In the genomic region with DNA sequence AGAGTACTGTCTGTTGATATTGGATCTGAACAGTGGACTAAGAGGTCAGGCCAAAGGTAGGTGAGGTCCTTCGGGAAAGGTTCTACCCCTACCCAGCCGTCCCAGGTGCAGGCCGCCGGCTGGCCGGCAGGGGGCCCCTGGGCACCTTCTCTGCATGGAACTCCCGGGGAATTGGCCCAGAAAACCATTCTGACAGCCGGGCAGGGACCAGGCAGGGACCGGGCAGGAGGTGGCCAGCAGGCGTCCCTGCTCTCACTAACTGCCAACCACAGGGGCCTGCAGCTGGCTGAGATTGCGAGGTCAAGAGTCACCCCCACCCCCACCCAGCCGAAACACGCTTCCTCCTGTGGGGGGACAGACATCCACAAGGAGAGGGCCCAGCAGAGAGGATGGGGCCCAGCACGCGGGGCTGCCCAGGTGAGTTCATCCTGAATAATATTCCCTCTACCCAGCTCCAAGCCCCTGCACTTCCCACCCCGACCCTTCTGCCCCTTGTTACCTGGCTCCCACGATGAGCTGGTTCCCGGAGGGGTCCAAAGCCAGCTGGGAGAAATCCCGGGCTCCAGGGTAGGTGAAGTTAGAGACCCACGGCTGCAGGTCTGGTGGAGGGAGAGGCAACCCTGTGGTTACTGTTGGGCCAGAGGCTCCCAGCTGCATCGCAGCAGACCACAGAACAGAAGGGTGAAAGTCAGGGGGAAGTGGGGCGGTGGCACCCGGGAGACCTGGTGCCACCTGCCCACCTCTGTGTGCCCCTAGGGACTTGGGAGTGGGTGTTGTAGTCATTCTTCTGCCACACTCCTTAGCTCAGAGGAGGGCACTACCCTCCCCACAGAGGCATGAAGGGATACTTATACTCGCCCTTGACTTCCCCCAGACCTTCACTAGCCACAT, we compare ENCODE assay signal across 8 cellular contexts.
DNase-seq lines count a peak whose midpoint lies in the region; ATAC-seq and TF ChIP-seq lines count a peak whose summit lies in the region.

No MANE protein-coding gene starts in this region.

- H3K36me3 ChIP-seq in WERI-Rb-1 (no peaks in the 10 kb centered on the region), mucosa of descending colon (ENCODE audit: low read depth) (no peaks in the 10 kb centered on the region), transverse colon (no peaks in the 10 kb centered on the region)

- intact Hi-C loops in mucosa of descending colon (cut with DNase I, micrococcal nuclease) = no loop called here
- intact Hi-C loops in transverse colon (cut with DNase I; ENCODE audit: low total_unique reads) = loop anchor here (10.0 kb wide), 1 partner anchor 82 kb away; a partner anchor contains a TSS

- in situ Hi-C loops in transverse colon (cut with MboI; ENCODE audit: low pct_ligation_motif_present in 1 of 4, low pct_unique_long_range_greater_than_20kb in 1 of 4, low sequenced_read_pairs in 3 of 4) = loop anchor here in 2 of 4 donors (25.0 kb wide), 1 partner anchor 319 kb away; no protein-coding TSS in a partner anchor

- no peak for TF ChIP-seq EP300 in transverse colon (IDR thresholded peaks at IDR 0.05; ENCODE audit: low read depth)

- TF ChIP-seq CTCF in 22Rv1 (IDR thresholded peaks at IDR 0.05) (peak; percentile 95), GM10248 (IDR thresholded peaks at IDR 0.05; ENCODE audit: control extremely low read depth, extremely low read depth, low read depth, missing control alignments) (peak; percentile 78), WERI-Rb-1 (IDR thresholded peaks at IDR 0.05; ENCODE audit: low read depth, low read length) (peak; percentile 94), mucosa of descending colon (IDR thresholded peaks at IDR 0.05) (peak; percentile 78), transverse colon (IDR thresholded peaks at IDR 0.05) (peak; percentile 83 to 91 (median 86))

- H3K4me1 ChIP-seq in mucosa of descending colon (ENCODE audit: low read depth) (no peaks in the 10 kb centered on the region), transverse colon (peaks cover 0 to 5% (median 1%) of the 10 kb centered on the region in 4 donors)

- DNase-seq in GM10248 (ENCODE audit: extremely low spot score) (peak; percentile 75), MV-4-11 (lab: John Stamatoyannopoulos, UW) (peak; percentile 3), WERI-Rb-1 (peak; percentile 91), epithelial cell of prostate (ENCODE audit: low read depth, low spot score) (no peak), mucosa of descending colon (peak in 2 of 3 donors; percentile 75 to 76), transverse colon (peak; percentile 56), T-helper 9 cell (no peak)

- H3K4me3 ChIP-seq in WERI-Rb-1 (ENCODE audit: low read depth, low read length) (no peak overlapping the region), mucosa of descending colon (no peak overlapping the region), transverse colon (no peak overlapping the region)

- CTCF ChIA-PET in GM10248 (lab: Yijun Ruan, JAX) = interaction anchor here (0.6 to 3.0 kb wide), 34 partner anchors 9 to 616 kb away, joined by 3 to 21 read pairs (median 4); a partner anchor contains a TSS

- POLR2A ChIA-PET in GM10248 (lab: Yijun Ruan, JAX) = no interaction called here

- 58 to 80% methylated on average over 1 to 21 of the region's 23 CpGs for WGBS in transverse colon (ENCODE audit: low coverage in 1 of 2), 2 donors

- peak; percentile 82 for ATAC-seq in mucosa of descending colon

- H3K27ac ChIP-seq in 22Rv1 = no peak overlapping the region
- peak overlapping the region; percentile 28 for H3K27ac ChIP-seq in WERI-Rb-1
- H3K27ac ChIP-seq in epithelial cell of prostate = peak overlapping the region; percentile 59
- H3K27ac ChIP-seq in transverse colon = no peak overlapping the region

- H3K27me3 ChIP-seq in WERI-Rb-1 (ENCODE audit: insufficient read depth, low read depth, severe bottlenecking) = no peaks in the 10 kb centered on the region
- no peaks in the 10 kb centered on the region for H3K27me3 ChIP-seq in transverse colon

- H3K9me3 ChIP-seq in WERI-Rb-1 (ENCODE audit: severe bottlenecking) (no peaks in the 10 kb centered on the region), mucosa of descending colon (no peaks in the 10 kb centered on the region), transverse colon (no peaks in the 10 kb centered on the region)

- TF ChIP-seq POLR2A in transverse colon (IDR thresholded peaks at IDR 0.05) = no peak

Comparison
In these comparisons a context has a peak if more than half of its experiments do, and no peak if none do; other contexts are left out.
1. H3K27ac ChIP-seq: peak in WERI-Rb-1 (single experiment) and epithelial cell of prostate (single experiment); none in 22Rv1 (single experiment) and transverse colon (0 of 4).
2. DNase-seq: peak in GM10248 (single experiment), MV-4-11 (single experiment), WERI-Rb-1 (single experiment), mucosa of descending colon (2 of 3) and transverse colon (single experiment); none in epithelial cell of prostate (single experiment) and T-helper 9 cell (single experiment).
3. Peak in every context shown above with its lines, with median percentiles within 50 percentile points of each other: CTCF ChIP-seq.